ENCODE assay signal across 2 cellular contexts in genomic region chr10:132180736-132181135, GRCh38.
TF ChIP-seq lines count a peak whose summit lies in the region.

No MANE protein-coding gene starts in this region.

TF ChIP-seq in WTC11, 78 proteins besides CTCF, POLR2A, EP300 and RAD21 (continued from another document):
- TF ChIP-seq JAZF1 (CRISPR knock-in tag; IDR thresholded peaks at IDR 0.05): no peak
- TF ChIP-seq ZNF232 (CRISPR knock-in tag; IDR thresholded peaks at IDR 0.05): no peak
- TF ChIP-seq ZNF138 (CRISPR knock-in tag; conservative IDR thresholded peaks at IDR 0.05): no peak
- TF ChIP-seq TEAD1 (CRISPR knock-in tag; IDR thresholded peaks at IDR 0.05): no peak
- no peak for TF ChIP-seq ATF1 (CRISPR knock-in tag; IDR thresholded peaks at IDR 0.05)
- TF ChIP-seq NFYB (CRISPR knock-in tag; conservative IDR thresholded peaks at IDR 0.05; ENCODE audit: low read depth): no peak
- no peak for TF ChIP-seq SOX15 (CRISPR knock-in tag; IDR thresholded peaks at IDR 0.05)
- no peak for TF ChIP-seq FOXP1 (CRISPR knock-in tag; IDR thresholded peaks at IDR 0.05; ENCODE audit: borderline replicate concordance)
- no peak for TF ChIP-seq ZNF219 (CRISPR knock-in tag; IDR thresholded peaks at IDR 0.05; ENCODE audit: borderline replicate concordance)
- TF ChIP-seq, protein P1, sequence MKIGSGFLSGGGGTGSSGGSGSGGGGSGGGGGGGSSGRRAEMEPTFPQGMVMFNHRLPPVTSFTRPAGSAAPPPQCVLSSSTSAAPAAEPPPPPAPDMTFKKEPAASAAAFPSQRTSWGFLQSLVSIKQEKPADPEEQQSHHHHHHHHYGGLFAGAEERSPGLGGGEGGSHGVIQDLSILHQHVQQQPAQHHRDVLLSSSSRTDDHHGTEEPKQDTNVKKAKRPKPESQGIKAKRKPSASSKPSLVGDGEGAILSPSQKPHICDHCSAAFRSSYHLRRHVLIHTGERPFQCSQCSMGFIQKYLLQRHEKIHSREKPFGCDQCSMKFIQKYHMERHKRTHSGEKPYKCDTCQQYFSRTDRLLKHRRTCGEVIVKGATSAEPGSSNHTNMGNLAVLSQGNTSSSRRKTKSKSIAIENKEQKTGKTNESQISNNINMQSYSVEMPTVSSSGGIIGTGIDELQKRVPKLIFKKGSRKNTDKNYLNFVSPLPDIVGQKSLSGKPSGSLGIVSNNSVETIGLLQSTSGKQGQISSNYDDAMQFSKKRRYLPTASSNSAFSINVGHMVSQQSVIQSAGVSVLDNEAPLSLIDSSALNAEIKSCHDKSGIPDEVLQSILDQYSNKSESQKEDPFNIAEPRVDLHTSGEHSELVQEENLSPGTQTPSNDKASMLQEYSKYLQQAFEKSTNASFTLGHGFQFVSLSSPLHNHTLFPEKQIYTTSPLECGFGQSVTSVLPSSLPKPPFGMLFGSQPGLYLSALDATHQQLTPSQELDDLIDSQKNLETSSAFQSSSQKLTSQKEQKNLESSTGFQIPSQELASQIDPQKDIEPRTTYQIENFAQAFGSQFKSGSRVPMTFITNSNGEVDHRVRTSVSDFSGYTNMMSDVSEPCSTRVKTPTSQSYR (CRISPR knock-in tag; IDR thresholded peaks at IDR 0.05): no peak
- TF ChIP-seq ESRRA (CRISPR knock-in tag; IDR thresholded peaks at IDR 0.05; ENCODE audit: borderline replicate concordance): no peak
- TF ChIP-seq, protein P2, sequence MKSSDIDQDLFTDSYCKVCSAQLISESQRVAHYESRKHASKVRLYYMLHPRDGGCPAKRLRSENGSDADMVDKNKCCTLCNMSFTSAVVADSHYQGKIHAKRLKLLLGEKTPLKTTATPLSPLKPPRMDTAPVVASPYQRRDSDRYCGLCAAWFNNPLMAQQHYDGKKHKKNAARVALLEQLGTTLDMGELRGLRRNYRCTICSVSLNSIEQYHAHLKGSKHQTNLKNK (CRISPR knock-in tag; IDR thresholded peaks at IDR 0.05): no peak

TF ChIP-seq in H1, 55 proteins besides CTCF, POLR2A, EP300 and RAD21 (continued from another document):
- TF ChIP-seq, protein P3, sequence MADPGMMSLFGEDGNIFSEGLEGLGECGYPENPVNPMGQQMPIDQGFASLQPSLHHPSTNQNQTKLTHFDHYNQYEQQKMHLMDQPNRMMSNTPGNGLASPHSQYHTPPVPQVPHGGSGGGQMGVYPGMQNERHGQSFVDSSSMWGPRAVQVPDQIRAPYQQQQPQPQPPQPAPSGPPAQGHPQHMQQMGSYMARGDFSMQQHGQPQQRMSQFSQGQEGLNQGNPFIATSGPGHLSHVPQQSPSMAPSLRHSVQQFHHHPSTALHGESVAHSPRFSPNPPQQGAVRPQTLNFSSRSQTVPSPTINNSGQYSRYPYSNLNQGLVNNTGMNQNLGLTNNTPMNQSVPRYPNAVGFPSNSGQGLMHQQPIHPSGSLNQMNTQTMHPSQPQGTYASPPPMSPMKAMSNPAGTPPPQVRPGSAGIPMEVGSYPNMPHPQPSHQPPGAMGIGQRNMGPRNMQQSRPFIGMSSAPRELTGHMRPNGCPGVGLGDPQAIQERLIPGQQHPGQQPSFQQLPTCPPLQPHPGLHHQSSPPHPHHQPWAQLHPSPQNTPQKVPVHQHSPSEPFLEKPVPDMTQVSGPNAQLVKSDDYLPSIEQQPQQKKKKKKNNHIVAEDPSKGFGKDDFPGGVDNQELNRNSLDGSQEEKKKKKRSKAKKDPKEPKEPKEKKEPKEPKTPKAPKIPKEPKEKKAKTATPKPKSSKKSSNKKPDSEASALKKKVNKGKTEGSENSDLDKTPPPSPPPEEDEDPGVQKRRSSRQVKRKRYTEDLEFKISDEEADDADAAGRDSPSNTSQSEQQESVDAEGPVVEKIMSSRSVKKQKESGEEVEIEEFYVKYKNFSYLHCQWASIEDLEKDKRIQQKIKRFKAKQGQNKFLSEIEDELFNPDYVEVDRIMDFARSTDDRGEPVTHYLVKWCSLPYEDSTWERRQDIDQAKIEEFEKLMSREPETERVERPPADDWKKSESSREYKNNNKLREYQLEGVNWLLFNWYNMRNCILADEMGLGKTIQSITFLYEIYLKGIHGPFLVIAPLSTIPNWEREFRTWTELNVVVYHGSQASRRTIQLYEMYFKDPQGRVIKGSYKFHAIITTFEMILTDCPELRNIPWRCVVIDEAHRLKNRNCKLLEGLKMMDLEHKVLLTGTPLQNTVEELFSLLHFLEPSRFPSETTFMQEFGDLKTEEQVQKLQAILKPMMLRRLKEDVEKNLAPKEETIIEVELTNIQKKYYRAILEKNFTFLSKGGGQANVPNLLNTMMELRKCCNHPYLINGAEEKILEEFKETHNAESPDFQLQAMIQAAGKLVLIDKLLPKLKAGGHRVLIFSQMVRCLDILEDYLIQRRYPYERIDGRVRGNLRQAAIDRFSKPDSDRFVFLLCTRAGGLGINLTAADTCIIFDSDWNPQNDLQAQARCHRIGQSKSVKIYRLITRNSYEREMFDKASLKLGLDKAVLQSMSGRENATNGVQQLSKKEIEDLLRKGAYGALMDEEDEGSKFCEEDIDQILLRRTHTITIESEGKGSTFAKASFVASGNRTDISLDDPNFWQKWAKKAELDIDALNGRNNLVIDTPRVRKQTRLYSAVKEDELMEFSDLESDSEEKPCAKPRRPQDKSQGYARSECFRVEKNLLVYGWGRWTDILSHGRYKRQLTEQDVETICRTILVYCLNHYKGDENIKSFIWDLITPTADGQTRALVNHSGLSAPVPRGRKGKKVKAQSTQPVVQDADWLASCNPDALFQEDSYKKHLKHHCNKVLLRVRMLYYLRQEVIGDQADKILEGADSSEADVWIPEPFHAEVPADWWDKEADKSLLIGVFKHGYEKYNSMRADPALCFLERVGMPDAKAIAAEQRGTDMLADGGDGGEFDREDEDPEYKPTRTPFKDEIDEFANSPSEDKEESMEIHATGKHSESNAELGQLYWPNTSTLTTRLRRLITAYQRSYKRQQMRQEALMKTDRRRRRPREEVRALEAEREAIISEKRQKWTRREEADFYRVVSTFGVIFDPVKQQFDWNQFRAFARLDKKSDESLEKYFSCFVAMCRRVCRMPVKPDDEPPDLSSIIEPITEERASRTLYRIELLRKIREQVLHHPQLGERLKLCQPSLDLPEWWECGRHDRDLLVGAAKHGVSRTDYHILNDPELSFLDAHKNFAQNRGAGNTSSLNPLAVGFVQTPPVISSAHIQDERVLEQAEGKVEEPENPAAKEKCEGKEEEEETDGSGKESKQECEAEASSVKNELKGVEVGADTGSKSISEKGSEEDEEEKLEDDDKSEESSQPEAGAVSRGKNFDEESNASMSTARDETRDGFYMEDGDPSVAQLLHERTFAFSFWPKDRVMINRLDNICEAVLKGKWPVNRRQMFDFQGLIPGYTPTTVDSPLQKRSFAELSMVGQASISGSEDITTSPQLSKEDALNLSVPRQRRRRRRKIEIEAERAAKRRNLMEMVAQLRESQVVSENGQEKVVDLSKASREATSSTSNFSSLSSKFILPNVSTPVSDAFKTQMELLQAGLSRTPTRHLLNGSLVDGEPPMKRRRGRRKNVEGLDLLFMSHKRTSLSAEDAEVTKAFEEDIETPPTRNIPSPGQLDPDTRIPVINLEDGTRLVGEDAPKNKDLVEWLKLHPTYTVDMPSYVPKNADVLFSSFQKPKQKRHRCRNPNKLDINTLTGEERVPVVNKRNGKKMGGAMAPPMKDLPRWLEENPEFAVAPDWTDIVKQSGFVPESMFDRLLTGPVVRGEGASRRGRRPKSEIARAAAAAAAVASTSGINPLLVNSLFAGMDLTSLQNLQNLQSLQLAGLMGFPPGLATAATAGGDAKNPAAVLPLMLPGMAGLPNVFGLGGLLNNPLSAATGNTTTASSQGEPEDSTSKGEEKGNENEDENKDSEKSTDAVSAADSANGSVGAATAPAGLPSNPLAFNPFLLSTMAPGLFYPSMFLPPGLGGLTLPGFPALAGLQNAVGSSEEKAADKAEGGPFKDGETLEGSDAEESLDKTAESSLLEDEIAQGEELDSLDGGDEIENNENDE (IDR thresholded peaks at IDR 0.05; ENCODE audit: insufficient replicate concordance, low read length): no peak
- TF ChIP-seq KDM1A (IDR thresholded peaks at IDR 0.05; ENCODE audit: borderline replicate concordance, low read length): no peak
- no peak for TF ChIP-seq GABPA (IDR thresholded peaks at IDR 0.05; ENCODE audit: borderline replicate concordance, insufficient read depth, low read length)
- TF ChIP-seq SP2 (IDR thresholded peaks at IDR 0.05; ENCODE audit: low read length): no peak
- TF ChIP-seq, protein P4, sequence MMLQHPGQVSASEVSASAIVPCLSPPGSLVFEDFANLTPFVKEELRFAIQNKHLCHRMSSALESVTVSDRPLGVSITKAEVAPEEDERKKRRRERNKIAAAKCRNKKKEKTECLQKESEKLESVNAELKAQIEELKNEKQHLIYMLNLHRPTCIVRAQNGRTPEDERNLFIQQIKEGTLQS (IDR thresholded peaks at IDR 0.05; ENCODE audit: insufficient read depth, low read depth, low read length): no peak
- no peak for TF ChIP-seq CHD2 (IDR thresholded peaks at IDR 0.05; ENCODE audit: low read length)
- no peak for TF ChIP-seq CTBP2 (IDR thresholded peaks at IDR 0.05; ENCODE audit: borderline replicate concordance, insufficient read depth, insufficient read length, low read length)
- no peak for TF ChIP-seq ATF2 (IDR thresholded peaks at IDR 0.05; ENCODE audit: low read length)
- TF ChIP-seq HDAC6 (IDR thresholded peaks at IDR 0.05; ENCODE audit: low read depth, low read length): no peak
- no peak for TF ChIP-seq USF2 (IDR thresholded peaks at IDR 0.05; ENCODE audit: low read length)
- TF ChIP-seq JUND (IDR thresholded peaks at IDR 0.05; ENCODE audit: low read length): no peak
- TF ChIP-seq CEBPB (IDR thresholded peaks at IDR 0.05; ENCODE audit: low read depth, low read length): no peak
- TF ChIP-seq SIX5 (IDR thresholded peaks at IDR 0.05; ENCODE audit: low read depth, low read length): no peak
- no peak for TF ChIP-seq ASH2L (IDR thresholded peaks at IDR 0.05; ENCODE audit: low read length)
- TF ChIP-seq TBP (IDR thresholded peaks at IDR 0.05; ENCODE audit: low read depth, low read length): no peak
TF ChIP-seq in H1: peak in this region for 0.
